ENCODE assay signal across 16 cellular contexts in genomic region chr20:44695295-44696230, GRCh38. TPM values are rescaled to one million over a fixed set of nuclear protein-coding genes. Genes with fewer than 3 reads are reported as not detected.
DNase-seq lines count a peak whose midpoint lies in the region; ATAC-seq, FAIRE-seq and TF ChIP-seq lines count a peak whose summit lies in the region.
"Had no signal": no experiment of that assay in that cellular context is flagged by ENCODE, and none has a peak within 500 bp of the region (broad histone marks: within the 10 kb centered on the region; RNA-seq: fewer than 3 reads in every experiment).

No MANE protein-coding gene starts in this region.

- no peak overlapping the region for H3K27ac Mint-ChIP-seq in endodermal cell
- H3K27ac Mint-ChIP-seq: activated T-cell treated with anti-CD3 and anti-CD28 coated beads, Interleukin-2, amount 50 U/mL, for 72 hours; CD4-positive, alpha-beta memory T cell had no signal

- H3K9me3 ChIP-seq in MM.1S (replicated peaks; ENCODE audit: insufficient read depth, low read length) (no peaks in the 10 kb centered on the region), endodermal cell (ENCODE audit: control insufficient read depth, low read length) (peaks cover 5% of the 10 kb centered on the region), small intestine (ENCODE audit: control insufficient read depth, low read depth) (no peaks in the 10 kb centered on the region)

- no peaks in the 10 kb centered on the region for H3K36me3 Mint-ChIP-seq in endodermal cell (ENCODE audit: low read depth)
- H3K36me3 Mint-ChIP-seq: CD4-positive, alpha-beta memory T cell had no signal

- no peaks in the 10 kb centered on the region for H3K79me2 ChIP-seq in MM.1S (ENCODE audit: low read length)

- peaks cover 7% of the 10 kb centered on the region for H3K9me3 Mint-ChIP-seq in endodermal cell
- H3K9me3 Mint-ChIP-seq: activated T-cell treated with anti-CD3 and anti-CD28 coated beads, Interleukin-2, amount 50 U/mL, for 72 hours; CD4-positive, alpha-beta memory T cell had no signal

- H3K4me3 ChIP-seq in BJ (ENCODE audit: low read depth, low read length) (no peak overlapping the region), MM.1S (ENCODE audit: low read length) (no peak overlapping the region), endodermal cell (ENCODE audit: low read length) (no peak overlapping the region), small intestine (ENCODE audit: low read depth in 1 of 2, low read length in 2 of 2) (no peak overlapping the region)

- no peak for ATAC-seq in GM21360 (IDR thresholded peaks at IDR 0.05; ENCODE audit: unreplicated experiment)
- ATAC-seq: activated T-cell treated with anti-CD3 and anti-CD28 coated beads, Interleukin-2, amount 50 U/mL, for 72 hours had no signal

- peaks cover 5% of the 10 kb centered on the region for H3K27me3 Mint-ChIP-seq in endodermal cell (ENCODE audit: insufficient read depth)
- H3K27me3 Mint-ChIP-seq: CD4-positive, alpha-beta memory T cell had no signal

- H3K4me1 ChIP-seq in MM.1S (ENCODE audit: low read length): peaks cover 5% of the 10 kb centered on the region; the same call in 1 of the 2 replicates
- H3K4me1 ChIP-seq in endodermal cell (ENCODE audit: control insufficient read depth, insufficient read depth, low read length): no peaks in the 10 kb centered on the region
- H3K4me1 ChIP-seq in small intestine (ENCODE audit: control insufficient read depth in 2 of 2, insufficient read depth in 1 of 2, low read depth in 1 of 2, low read length in 1 of 2): peaks cover 0 to 2% of the 10 kb centered on the region in 2 donors

- H3K9ac ChIP-seq in MM.1S (ENCODE audit: low read length) (no peak overlapping the region), endodermal cell (ENCODE audit: extremely low read depth, low read length, poor library complexity, severe bottlenecking) (no peak overlapping the region)

- DNase-seq in BJ (ENCODE audit: low read depth) (peak; percentile 90), MM.1S (peak; percentile 27), endodermal cell (peak; percentile 38), pulmonary artery endothelial cell (ENCODE audit: low read depth, low spot score) (peak; percentile 30), DMS79 (lab: John Stamatoyannopoulos, UW) (no peak), amniotic stem cell (lab: John Stamatoyannopoulos, UW) (no peak), small intestine (no peak)
- DNase-seq: activated T-cell treated with anti-CD3 and anti-CD28 coated beads, Interleukin-2, amount 50 U/mL, for 72 hours; CD4-positive, alpha-beta memory T cell; central memory CD4-positive, alpha-beta T cell; foreskin melanocyte; SIG-M5 had no signal

- H3K27me3 ChIP-seq in BJ (ENCODE audit: control insufficient read depth, insufficient read depth, low read length) (no peaks in the 10 kb centered on the region), MM.1S (replicated peaks; ENCODE audit: insufficient read depth, low read length) (peaks cover 93% of the 10 kb centered on the region), endodermal cell (ENCODE audit: control insufficient read depth, insufficient read depth, low read length, poor library complexity, severe bottlenecking) (no peaks in the 10 kb centered on the region), small intestine (ENCODE audit: control insufficient read depth in 2 of 2, insufficient read depth in 2 of 2, low read length in 2 of 2) (no peaks in the 10 kb centered on the region)

- no peaks in the 10 kb centered on the region for H4K20me1 ChIP-seq in MM.1S (ENCODE audit: insufficient read depth, low read length)

- FAIRE-seq in small intestine (lab: Jason Lieb, UNC): no peak
- FAIRE-seq: GM19239 had no signal

- POLR2A ChIA-PET in BJ (lab: Charles Lee): no interaction called here

- peaks cover 9% of the 10 kb centered on the region for H3F3A ChIP-seq in MM.1S (ENCODE audit: insufficient read depth, low read length)

- no peak overlapping the region for H3K4me2 ChIP-seq in MM.1S (ENCODE audit: low read depth, low read length)

- CTCF ChIA-PET in BJ (lab: Yijun Ruan, JAX): interaction anchor here (1.1 to 9.6 kb wide), 2 partner anchors 12 to 36 kb away, joined by 3 to 104 read pairs; no protein-coding TSS in a partner anchor

- no peak overlapping the region for H3K27ac ChIP-seq in MM.1S (ENCODE audit: low read length)
- H3K27ac ChIP-seq in endodermal cell (ENCODE audit: low read depth, low read length): no peak overlapping the region
- no peak overlapping the region for H3K27ac ChIP-seq in small intestine (ENCODE audit: low read depth in 1 of 2, low read length in 1 of 2)
- H3K27ac ChIP-seq: HL-60 had no signal

- no peak for TF ChIP-seq CTCF in BJ (IDR thresholded peaks at IDR 0.05; ENCODE audit: insufficient read depth, low read depth, low read length)
- TF ChIP-seq CTCF in MM.1S (IDR thresholded peaks at IDR 0.05; ENCODE audit: low read length): no peak
- no peak for TF ChIP-seq CTCF in endodermal cell (conservative IDR thresholded peaks at IDR 0.05)

- WGBS in endodermal cell (ENCODE audit: insufficient coverage in 1 of 2, insufficient read length in 1 of 2), 2 experiments: 80 to 100% methylated on average over 1 to 2 of the region's 2 CpGs
- 58 to 73% (median 62%) methylated on average over 2 of the region's 2 CpGs for WGBS in small intestine, 3 donors

- no peak overlapping the region for H3K4me3 Mint-ChIP-seq in endodermal cell
- H3K4me3 Mint-ChIP-seq: activated T-cell treated with anti-CD3 and anti-CD28 coated beads, Interleukin-2, amount 50 U/mL, for 72 hours; CD4-positive, alpha-beta memory T cell had no signal

- H2AFZ ChIP-seq in MM.1S (ENCODE audit: low read length): no peak overlapping the region

- H3K4me1 Mint-ChIP-seq in endodermal cell: peaks cover 2% of the 10 kb centered on the region
- H3K4me1 Mint-ChIP-seq: CD4-positive, alpha-beta memory T cell had no signal

- H3K36me3 ChIP-seq in BJ (ENCODE audit: control insufficient read depth, insufficient read depth, low read length) (no peaks in the 10 kb centered on the region), MM.1S (replicated peaks; ENCODE audit: insufficient read depth, low read length) (no peaks in the 10 kb centered on the region), endodermal cell (ENCODE audit: control insufficient read depth, insufficient read depth, low read length) (no peaks in the 10 kb centered on the region), small intestine (ENCODE audit: control insufficient read depth in 2 of 2, insufficient read depth in 2 of 2, low read length in 2 of 2) (no peaks in the 10 kb centered on the region)

- H3K9me2 ChIP-seq in MM.1S (replicated peaks; ENCODE audit: insufficient read depth, low read length): no peaks in the 10 kb centered on the region

RNA-seq across cellular contexts. Expression of gene CCN5, which starts 19.6 kb away (rescaled TPM):
- polyA plus RNA-seq in BJ (2011; rRNA removed) (0.91 and 2.0 TPM in 2 replicates), small intestine (1 to 10 TPM in 2 of 3 donors, not detected in 1; 1.9 to 2.2 TPM)
- polyA minus RNA-seq in BJ (2011; rRNA and poly(A)+ RNA removed): 0.14 and 0.21 TPM in 2 replicates
- total RNA-seq in endodermal cell (not detected), pulmonary artery endothelial cell (not detected in 2 replicates)
- polyA plus RNA-seq in endodermal cell (2013, experiment 1 of 2): not detected
- polyA plus RNA-seq in endodermal cell (2013, experiment 2 of 2): not detected
- total RNA-seq: activated T-cell treated with anti-CD3 and anti-CD28 coated beads, Interleukin-2, amount 50 U/mL, for 72 hours; CD4-positive, alpha-beta memory T cell; urinary bladder had no signal
- polyA plus RNA-seq: CD4-positive, alpha-beta memory T cell had no signal

RNA-seq across cellular contexts. Expression of gene ADA, which starts 44.1 kb away (rescaled TPM):
- polyA plus RNA-seq in BJ (2011; rRNA removed): 18.7 and 24.7 TPM in 2 replicates
- 8.7 and 15.8 TPM in 2 replicates for polyA minus RNA-seq in BJ (2011; rRNA and poly(A)+ RNA removed)
- 10 to 100 TPM; 12.8 to 15.9 TPM for total RNA-seq in endodermal cell
- 23.0 TPM for polyA plus RNA-seq in endodermal cell (2013, experiment 1 of 2)
- polyA plus RNA-seq in endodermal cell (2013, experiment 2 of 2): 25.8 TPM
- total RNA-seq in pulmonary artery endothelial cell: 16.7 and 22.4 TPM in 2 replicates
- polyA plus RNA-seq in small intestine: 100 to 1,000 TPM in 2 of 3 donors, 10 to 100 TPM in 1; 79.6 to 135 (median 123) TPM

RNA-seq across cellular contexts. Expression of gene KCNK15, which starts 50.1 kb away (rescaled TPM):
- polyA plus RNA-seq in BJ (2011; rRNA removed) (0.58 and 0.82 TPM in 2 replicates), small intestine (under 1 TPM in 1 of 3 donors, not detected in 2; 0.67 TPM)
- polyA minus RNA-seq in BJ (2011; rRNA and poly(A)+ RNA removed): 0.38 and 0.41 TPM in 2 replicates
- total RNA-seq in endodermal cell (under 1 TPM; 0.15 to 0.22 TPM), pulmonary artery endothelial cell (not detected in 2 replicates)
- 0.07 TPM for polyA plus RNA-seq in endodermal cell (2013, experiment 1 of 2)
- not detected for polyA plus RNA-seq in endodermal cell (2013, experiment 2 of 2)
- total RNA-seq: CD4-positive, alpha-beta memory T cell had no signal
- polyA plus RNA-seq: CD4-positive, alpha-beta memory T cell had no signal

Comparison
In these comparisons a context has a peak if more than half of its experiments do, and no peak if none do; other contexts are left out.
1. DNase-seq: peak in BJ (single experiment), MM.1S (single experiment), endodermal cell (single experiment) and pulmonary artery endothelial cell (single experiment); none in DMS79 (single experiment), amniotic stem cell (single experiment) and small intestine (single experiment).